Comparison of ENCODE assay signal across 33 cellular contexts in the genomic region with DNA sequence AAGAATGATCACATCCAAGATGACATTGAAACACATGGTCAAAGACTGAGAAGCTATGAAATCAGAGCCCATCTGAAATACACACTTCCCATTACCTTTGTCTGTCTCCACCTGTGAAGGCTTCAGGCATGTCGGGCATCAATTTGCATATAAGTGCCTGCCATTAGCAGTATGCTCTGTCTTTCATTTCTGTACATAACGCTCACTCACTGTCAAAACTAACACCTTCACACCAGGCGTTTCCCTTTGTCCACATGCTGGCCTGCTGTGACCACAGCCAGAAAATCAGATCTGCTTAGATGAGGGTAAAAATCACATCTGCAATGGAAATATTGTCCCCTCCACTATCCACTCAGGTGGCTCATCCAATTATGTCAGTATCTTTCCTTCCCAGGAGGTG.
"Had no signal": no experiment of that assay in that cellular context is flagged by ENCODE, and none has a peak within 500 bp of the region (broad histone marks: within the 10 kb centered on the region; RNA-seq: fewer than 3 reads in every experiment).

No MANE protein-coding gene starts in this region.

- H3K27ac Mint-ChIP-seq: activated B cell treated with CpG ODN at 0.5 μM for 24 hours; activated CD4-positive, alpha-beta memory T cell treated with anti-CD3 and anti-CD28 coated beads for 36 hours; activated CD4-positive, alpha-beta T cell treated with anti-CD3 and anti-CD28 coated beads, Interleukin-2, amount 10 ng/mL, durations not matched to agents 24 days and 14 days; activated CD8-positive, alpha-beta T cell treated with anti-CD3 and anti-CD28 coated beads for 36 hours; activated naive CD4-positive, alpha-beta T cell treated with anti-CD3 and anti-CD28 coated beads for 36 hours; activated naive CD4-positive, alpha-beta T cell treated with anti-CD3 and anti-CD28 coated beads, Interleukin-2, amount 50 U/mL, for 72 hours; activated naive CD8-positive, alpha-beta T cell treated with anti-CD3 and anti-CD28 coated beads for 36 hours; activated T-cell treated with anti-CD3 and anti-CD28 coated beads, Interleukin-2, amount 50 U/mL, for 72 hours; activated T-helper 1 cell treated with anti-CD3 and anti-CD28 coated beads, Interleukin-12 subunit alpha, Interleukin-12 subunit beta, Interleukin-2, Interleukin-4 antibody, amounts not matched to agents 30 ng/mL and 10 ng/mL and 1 ng/mL, durations not matched to agents 14 hours and 24 hours and 36 hours; activated T-helper 17 cell treated with anti-CD3 and anti-CD28 coated beads, Interleukin-2, amount 50 U/mL, for 72 hours; T-helper 2 cell treated with Interferon-gamma antibody and Interleukin-4, amounts not matched to agents 5 μg/mL and 100 μg/mL, for 36 hours had no signal

- H3K4me3 Mint-ChIP-seq: activated B cell treated with CpG ODN at 0.5 μM for 24 hours; activated CD4-positive, alpha-beta memory T cell treated with anti-CD3 and anti-CD28 coated beads for 36 hours; activated CD4-positive, alpha-beta T cell treated with anti-CD3 and anti-CD28 coated beads, Interleukin-2, amount 10 ng/mL, durations not matched to agents 24 days and 14 days; activated CD8-positive, alpha-beta T cell treated with anti-CD3 and anti-CD28 coated beads for 36 hours; activated naive CD4-positive, alpha-beta T cell treated with anti-CD3 and anti-CD28 coated beads for 36 hours; activated naive CD8-positive, alpha-beta T cell treated with anti-CD3 and anti-CD28 coated beads for 36 hours; activated T-cell treated with anti-CD3 and anti-CD28 coated beads, Interleukin-2, amount 50 U/mL, for 4 hours; activated T-cell treated with anti-CD3 and anti-CD28 coated beads, Interleukin-2, amount 50 U/mL, for 72 hours; activated T-helper 1 cell treated with anti-CD3 and anti-CD28 coated beads, Interleukin-12 subunit alpha, Interleukin-12 subunit beta, Interleukin-2, Interleukin-4 antibody, amounts not matched to agents 30 ng/mL and 10 ng/mL and 1 ng/mL, durations not matched to agents 14 hours and 24 hours and 36 hours; activated T-helper 17 cell treated with anti-CD3 and anti-CD28 coated beads, Interleukin-2, amount 50 U/mL, for 72 hours; T-helper 2 cell treated with Interferon-gamma antibody and Interleukin-4, amounts not matched to agents 5 μg/mL and 100 μg/mL, for 36 hours had no signal

- H3K9me3 ChIP-seq: adrenal gland, body of pancreas, breast epithelium had no signal

- H3K4me1 ChIP-seq: adrenal gland, body of pancreas, breast epithelium had no signal

- H3K4me1 Mint-ChIP-seq: activated B cell treated with CpG ODN at 0.5 μM for 24 hours; activated CD4-positive, alpha-beta T cell treated with anti-CD3 and anti-CD28 coated beads, Interleukin-2, amount 10 ng/mL, durations not matched to agents 24 days and 14 days; activated naive CD8-positive, alpha-beta T cell treated with anti-CD3 and anti-CD28 coated beads for 36 hours; activated T-helper 17 cell treated with anti-CD3 and anti-CD28 coated beads, Interleukin-2, amount 50 U/mL, for 72 hours had no signal

- H3K27me3 Mint-ChIP-seq: activated B cell treated with CpG ODN at 0.5 μM for 24 hours; activated CD4-positive, alpha-beta memory T cell treated with anti-CD3 and anti-CD28 coated beads for 36 hours; activated CD4-positive, alpha-beta T cell treated with anti-CD3 and anti-CD28 coated beads, Interleukin-2, amount 10 ng/mL, durations not matched to agents 24 days and 14 days; activated CD8-positive, alpha-beta T cell treated with anti-CD3 and anti-CD28 coated beads for 36 hours; activated naive CD8-positive, alpha-beta T cell treated with anti-CD3 and anti-CD28 coated beads for 36 hours; activated T-helper 17 cell treated with anti-CD3 and anti-CD28 coated beads, Interleukin-2, amount 50 U/mL, for 72 hours had no signal

- H3K9me3 Mint-ChIP-seq: activated B cell treated with CpG ODN at 0.5 μM for 24 hours; activated CD8-positive, alpha-beta T cell treated with anti-CD3 and anti-CD28 coated beads for 36 hours had no signal

- H3K27me3 ChIP-seq: adrenal gland, body of pancreas, brain microvascular endothelial cell, breast epithelium had no signal

- ATAC-seq: activated CD8-positive, alpha-beta T cell treated with anti-CD3 and anti-CD28 coated beads for 36 hours; activated naive CD4-positive, alpha-beta T cell treated with anti-CD3 and anti-CD28 coated beads, Interleukin-2, amount 50 U/mL, for 72 hours; activated T-cell treated with anti-CD3 and anti-CD28 coated beads, Interleukin-2, amount 50 U/mL, for 4 hours; activated T-cell treated with anti-CD3 and anti-CD28 coated beads, Interleukin-2, amount 50 U/mL, for 72 hours; activated T-helper 17 cell treated with anti-CD3 and anti-CD28 coated beads, Interleukin-2, amount 50 U/mL, for 72 hours; body of pancreas had no signal

- H3K36me3 ChIP-seq: adrenal gland, brain microvascular endothelial cell, breast epithelium had no signal

- H3K4me3 ChIP-seq: adrenal gland, body of pancreas, breast epithelium had no signal

- DNase-seq: activated B cell treated with CpG ODN at 0.5 μM for 24 hours; activated CD4-positive, alpha-beta memory T cell treated with anti-CD3 and anti-CD28 coated beads for 36 hours; activated CD4-positive, alpha-beta T cell treated with anti-CD3 and anti-CD28 coated beads for 4 hours; activated CD4-positive, alpha-beta T cell treated with anti-CD3 and anti-CD28 coated beads, Interleukin-2, amount 10 ng/mL, durations not matched to agents 24 days and 14 days; activated CD4-positive, alpha-beta T cell treated with anti-CD3 and anti-CD28 coated beads, Interleukin-2, amount 50 U/mL, for 1 hour; activated CD4-positive, alpha-beta T cell treated with anti-CD3 and anti-CD28 coated beads, Interleukin-2, amount 50 U/mL, for 4 hours; activated CD4-positive, CD25-positive, alpha-beta regulatory T cell treated with anti-CD3 and anti-CD28 coated beads, Interleukin-2, amount 50 U/mL, for 72 hours; activated CD8-positive, alpha-beta memory T cell treated with anti-CD3 and anti-CD28 coated beads, Interleukin-2, amount 50 U/mL, for 4 hours; activated CD8-positive, alpha-beta T cell treated with anti-CD3 and anti-CD28 coated beads for 36 hours; activated effector memory CD4-positive, alpha-beta T cell treated with anti-CD3 and anti-CD28 coated beads, Interleukin-2, amount 50 U/mL, for 16 hours; activated gamma-delta T cell treated with Interleukin-2 at 50 U/mL for 16 hours; activated naive CD4-positive, alpha-beta T cell; activated naive CD4-positive, alpha-beta T cell treated with anti-CD3 and anti-CD28 coated beads for 36 hours; activated naive CD4-positive, alpha-beta T cell treated with anti-CD3 and anti-CD28 coated beads, Interleukin-2, amount 50 U/mL, for 16 hours; activated naive CD8-positive, alpha-beta T cell treated with anti-CD3 and anti-CD28 coated beads for 36 hours; activated T-cell treated with anti-CD3 and anti-CD28 coated beads for 4 hours; activated T-cell treated with anti-CD3 and anti-CD28 coated beads, Interleukin-2, amount 50 U/mL, for 1 hour; activated T-cell treated with anti-CD3 and anti-CD28 coated beads, Interleukin-2, amount 50 U/mL, for 4 hours; activated T-cell treated with anti-CD3 and anti-CD28 coated beads, Interleukin-2, amount 50 U/mL, for 72 hours; adrenal gland; amniotic stem cell; aorta; body of pancreas; brain microvascular endothelial cell; central memory CD4-positive, alpha-beta T cell; T-helper 2 cell; T-helper 9 cell had no signal

- H3K36me3 Mint-ChIP-seq: activated CD4-positive, alpha-beta memory T cell treated with anti-CD3 and anti-CD28 coated beads for 36 hours; activated naive CD8-positive, alpha-beta T cell treated with anti-CD3 and anti-CD28 coated beads for 36 hours had no signal

- H3K27ac ChIP-seq: adrenal gland, body of pancreas, brain microvascular endothelial cell, breast epithelium, VCaP had no signal
